Comparison of ENCODE assay signal across 8 cellular contexts in genomic region chr18:58991127-58991798, GRCh38.
A peak's percentile ranks its signal among the peaks of the same experiment; 100 is the strongest.
DNase-seq lines count a peak whose midpoint lies in the region; ATAC-seq, FAIRE-seq and TF ChIP-seq lines count a peak whose summit lies in the region.

No MANE protein-coding gene starts in this region.

- no peak for DNase-seq in A549 (ENCODE audit: low read depth in 1 of 2, low spot score in 1 of 2)
- peak; percentile 46 to 68 for DNase-seq in fibroblast of lung (ENCODE audit: low read depth in 2 of 2)
- no peak for DNase-seq in mesenteric fat pad (ENCODE audit: low spot score)
- DNase-seq in 8988T: no peak
- DNase-seq in inferior parietal cortex (ENCODE audit: extremely low spot score): no peak

- H2AFZ ChIP-seq in fibroblast of lung (ENCODE audit: low read length): no peak overlapping the region

- WGBS in A549 (ENCODE audit: missing lambda C conversion rate): 75% methylated on average over 7 of the region's 7 CpGs

- peaks cover 41% of the 10 kb centered on the region for H3K4me1 ChIP-seq in A549
- peaks cover 20% of the 10 kb centered on the region for H3K4me1 ChIP-seq in fibroblast of lung (ENCODE audit: control insufficient read depth, extremely low read depth, insufficient read depth, low read length)

- TF ChIP-seq CTCF in A549 (IDR thresholded peaks at IDR 0.05) (no peak), fibroblast of lung (conservative IDR thresholded peaks at IDR 0.05 in 1 of 2, IDR thresholded peaks at IDR 0.05 in 1 of 2; ENCODE audit: low read depth in 1 of 2, low read length in 2 of 2) (no peak)

- H3K9me3 ChIP-seq in A549 (peaks cover 8% of the 10 kb centered on the region; the same call in 1 of the 3 replicates), fibroblast of lung (ENCODE audit: control insufficient read depth, insufficient read depth, low read depth, low read length) (no peaks in the 10 kb centered on the region)

- CTCF ChIA-PET in A549 (lab: Yijun Ruan, JAX): interaction anchor here (1.6 kb wide), 1 partner anchor 8 kb away, joined by 4 read pairs; no protein-coding TSS in a partner anchor

- no peak for TF ChIP-seq POLR2A in A549 (IDR thresholded peaks at IDR 0.05; ENCODE audit: low read length)

- no peak for FAIRE-seq in A549 (lab: Jason Lieb, UNC)

- H3K36me3 ChIP-seq in fibroblast of lung (ENCODE audit: control insufficient read depth, insufficient read depth, low read length): no peaks in the 10 kb centered on the region

- no peaks in the 10 kb centered on the region for H4K20me1 ChIP-seq in fibroblast of lung (ENCODE audit: control insufficient read depth, extremely low read depth, insufficient read depth, low read length)

- POLR2A ChIA-PET in A549 (lab: Yijun Ruan, JAX): no interaction called here

- no peak overlapping the region for H3K4me2 ChIP-seq in A549
- H3K4me2 ChIP-seq in fibroblast of lung (ENCODE audit: extremely low read depth, insufficient read depth, low read length): no peak overlapping the region

- H3K27ac ChIP-seq in A549 (peak overlapping the region; percentile 89 to 92), fibroblast of lung (ENCODE audit: insufficient read depth, low read length) (no peak overlapping the region)

- H3K79me2 ChIP-seq in fibroblast of lung (ENCODE audit: control insufficient read depth, insufficient read depth, low read length): no peaks in the 10 kb centered on the region

- no peak for TF ChIP-seq RAD21 in A549 (conservative IDR thresholded peaks at IDR 0.05 in 1 of 2, IDR thresholded peaks at IDR 0.05 in 1 of 2)

- no peak for TF ChIP-seq EP300 in A549 (IDR thresholded peaks at IDR 0.05)

- H3K27me3 ChIP-seq in fibroblast of lung (ENCODE audit: control insufficient read depth, insufficient read depth, low read length): no peaks in the 10 kb centered on the region

- H3K9ac ChIP-seq in fibroblast of lung (ENCODE audit: insufficient read depth, low read length): no peak overlapping the region

- ATAC-seq in A549: no peak
- ATAC-seq in GM19438 (IDR thresholded peaks at IDR 0.05; ENCODE audit: low read depth, unreplicated experiment): peak; percentile 75
- peak; percentile 90 for ATAC-seq in HG03442 (IDR thresholded peaks at IDR 0.05; ENCODE audit: unreplicated experiment)
- no peak for ATAC-seq in GM21528 (IDR thresholded peaks at IDR 0.05; ENCODE audit: low FRiP score, unreplicated experiment)

- H3K4me3 ChIP-seq in A549 (no peak overlapping the region), fibroblast of lung (replicated peaks in 1 of 4; ENCODE audit: control extremely low read depth in 1 of 4, insufficient read depth in 1 of 4, low read depth in 3 of 4, low read length in 4 of 4) (no peak overlapping the region)

TF ChIP-seq in A549, 52 proteins besides CTCF, POLR2A, EP300 and RAD21:
- no peak for TF ChIP-seq HEYL (CRISPR knock-in tag; IDR thresholded peaks at IDR 0.05)

Comparison
In these comparisons a context has a peak if more than half of its experiments do, and no peak if none do; other contexts are left out.
1. ATAC-seq: peak in GM19438 (single experiment) and HG03442 (single experiment); none in A549 (0 of 2) and GM21528 (single experiment).
2. DNase-seq: peak in fibroblast of lung (2 of 2); none in A549 (0 of 2), mesenteric fat pad (single experiment), 8988T (single experiment) and inferior parietal cortex (single experiment).